Comparison of ENCODE assay signal across 8 cellular contexts in genomic region chrX:85004255-85004654, GRCh38. TPM values are rescaled to one million over a fixed set of nuclear protein-coding genes. Genes with fewer than 3 reads are reported as not detected.
DNase-seq lines count a peak whose midpoint lies in the region; ATAC-seq lines count a peak whose summit lies in the region.

No MANE protein-coding gene starts in this region.

- H3K4me1 Mint-ChIP-seq in activated T-cell treated with anti-CD3 and anti-CD28 coated beads, Interleukin-2, amount 50 U/mL, for 72 hours (ENCODE audit: low read depth), result no peaks in the 10 kb centered on the region
- peaks cover 13 to 30% of the 10 kb centered on the region in 2 donors for H3K4me1 Mint-ChIP-seq in effector memory CD8-positive, alpha-beta T cell (ENCODE audit: low read depth in 2 of 2)
- H3K4me1 Mint-ChIP-seq in naive thymus-derived CD4-positive, alpha-beta T cell, result peaks cover 12 to 37% (median 23%) of the 10 kb centered on the region in 7 donors

- H3K27me3 ChIP-seq in naive thymus-derived CD4-positive, alpha-beta T cell (ENCODE audit: control insufficient read depth in 2 of 2, insufficient read depth in 2 of 2, low read length in 2 of 2), result no peaks in the 10 kb centered on the region

- peaks cover 0 to 6% of the 10 kb centered on the region in 2 donors for H3K4me1 ChIP-seq in naive thymus-derived CD4-positive, alpha-beta T cell (ENCODE audit: control insufficient read depth in 2 of 2, insufficient read depth in 2 of 2, low read length in 2 of 2)

- peak overlapping the region; percentile 67 for H3K27ac ChIP-seq in naive thymus-derived CD4-positive, alpha-beta T cell (ENCODE audit: low read depth, low read length)

- no peaks in the 10 kb centered on the region for H3K9me3 Mint-ChIP-seq in activated T-cell treated with anti-CD3 and anti-CD28 coated beads, Interleukin-2, amount 50 U/mL, for 72 hours
- no peaks in the 10 kb centered on the region for H3K9me3 Mint-ChIP-seq in effector memory CD8-positive, alpha-beta T cell
- peaks cover 0 to 5% (median 0%) of the 10 kb centered on the region in 11 donors for H3K9me3 Mint-ChIP-seq in naive thymus-derived CD4-positive, alpha-beta T cell

- no peaks in the 10 kb centered on the region for H3K36me3 ChIP-seq in naive thymus-derived CD4-positive, alpha-beta T cell (ENCODE audit: control insufficient read depth in 2 of 3, insufficient read depth in 3 of 3, low read length in 3 of 3)

- intact Hi-C loops in naive thymus-derived CD4-positive, alpha-beta T cell (cut with micrococcal nuclease), result loop anchor here in 1 of 2 donors (10.0 kb wide), 1 partner anchor 1041 kb away; the partner anchor contains the start of gene CHM

- DNase-seq in activated T-cell treated with anti-CD3 and anti-CD28 coated beads, Interleukin-2, amount 50 U/mL, for 72 hours, result no peak
- DNase-seq in activated T-cell treated with anti-CD3 and anti-CD28 coated beads, Interleukin-2, amount 50 U/mL, for 48 hours, result no peak
- peak; percentile 10 for DNase-seq in NCI-H69 (lab: John Stamatoyannopoulos, UW)
- no peak for DNase-seq in effector memory CD8-positive, alpha-beta T cell
- no peak for DNase-seq in naive thymus-derived CD4-positive, alpha-beta T cell
- DNase-seq in NK-92 (lab: John Stamatoyannopoulos, UW; ENCODE audit: unreplicated experiment), result no peak
- no peak for DNase-seq in NCI-H1092 treated with DMSO at 0.1 percent for 48 hours (lab: John Stamatoyannopoulos, UW)
- DNase-seq in cerebellar nuclear complex (lab: John Stamatoyannopoulos, UW), result no peak

- peak; percentile 4 to 8 for ATAC-seq in activated T-cell treated with anti-CD3 and anti-CD28 coated beads, Interleukin-2, amount 50 U/mL, for 72 hours (replicated peaks in 1 of 2)
- no peak for ATAC-seq in effector memory CD8-positive, alpha-beta T cell (replicated peaks)
- no peak for ATAC-seq in naive thymus-derived CD4-positive, alpha-beta T cell

- H3K36me3 Mint-ChIP-seq in activated T-cell treated with anti-CD3 and anti-CD28 coated beads, Interleukin-2, amount 50 U/mL, for 72 hours (ENCODE audit: insufficient read depth in 2 of 2), result no peaks in the 10 kb centered on the region
- no peaks in the 10 kb centered on the region for H3K36me3 Mint-ChIP-seq in effector memory CD8-positive, alpha-beta T cell (ENCODE audit: insufficient read depth)
- no peaks in the 10 kb centered on the region for H3K36me3 Mint-ChIP-seq in naive thymus-derived CD4-positive, alpha-beta T cell

- H3K4me3 ChIP-seq in naive thymus-derived CD4-positive, alpha-beta T cell (ENCODE audit: low read length), result peak overlapping the region; percentile 81

- H3K9me3 ChIP-seq in naive thymus-derived CD4-positive, alpha-beta T cell (ENCODE audit: control insufficient read depth in 2 of 3, low read length in 3 of 3), result no peaks in the 10 kb centered on the region

- no peaks in the 10 kb centered on the region for H3K27me3 Mint-ChIP-seq in activated T-cell treated with anti-CD3 and anti-CD28 coated beads, Interleukin-2, amount 50 U/mL, for 72 hours (ENCODE audit: low read depth)
- H3K27me3 Mint-ChIP-seq in effector memory CD8-positive, alpha-beta T cell, result no peaks in the 10 kb centered on the region
- H3K27me3 Mint-ChIP-seq in naive thymus-derived CD4-positive, alpha-beta T cell, result no peaks in the 10 kb centered on the region

- CTCF ChIA-PET in naive thymus-derived CD4-positive, alpha-beta T cell (lab: Charles Lee), result no interaction called here

- peak overlapping the region; percentile 77 for H3K27ac Mint-ChIP-seq in activated T-cell treated with anti-CD3 and anti-CD28 coated beads, Interleukin-2, amount 50 U/mL, for 72 hours
- H3K27ac Mint-ChIP-seq in effector memory CD8-positive, alpha-beta T cell, result peak overlapping the region; percentile 74 to 87
- H3K27ac Mint-ChIP-seq in naive thymus-derived CD4-positive, alpha-beta T cell, result peak overlapping the region; percentile 57 to 91 (median 75)

- peak overlapping the region; percentile 85 to 90 for H3K4me3 Mint-ChIP-seq in activated T-cell treated with anti-CD3 and anti-CD28 coated beads, Interleukin-2, amount 50 U/mL, for 72 hours
- H3K4me3 Mint-ChIP-seq in effector memory CD8-positive, alpha-beta T cell, result peak overlapping the region; percentile 84 to 89
- peak overlapping the region; percentile 79 to 93 (median 90) for H3K4me3 Mint-ChIP-seq in naive thymus-derived CD4-positive, alpha-beta T cell

- POLR2A ChIA-PET in naive thymus-derived CD4-positive, alpha-beta T cell (lab: Charles Lee), result no interaction called here

RNA-seq across cellular contexts. Expression of gene APOOL, which starts 0.6 kb away (rescaled TPM):
- total RNA-seq in activated T-cell treated with anti-CD3 and anti-CD28 coated beads, Interleukin-2, amount 50 U/mL, for 72 hours, result 10 to 100 TPM; 19.6 to 20.0 TPM
- 10 to 100 TPM in 3 of 5 experiments, 1 to 10 TPM in 2; 7.5 to 14.8 (median 10.2) TPM for total RNA-seq in naive thymus-derived CD4-positive, alpha-beta T cell
- polyA plus RNA-seq in naive thymus-derived CD4-positive, alpha-beta T cell, result 1 to 10 TPM; 6.1 to 6.7 TPM

Comparison
In these comparisons a context has a peak if more than half of its experiments do, and no peak if none do; other contexts are left out.
1. ATAC-seq: peak in activated T-cell treated with anti-CD3 and anti-CD28 coated beads, Interleukin-2, amount 50 U/mL, for 72 hours (2 of 2); none in effector memory CD8-positive, alpha-beta T cell (single experiment) and naive thymus-derived CD4-positive, alpha-beta T cell (single experiment).
2. Peak in every context shown above with its lines, with median percentiles within 50 percentile points of each other: H3K27ac Mint-ChIP-seq and H3K4me3 Mint-ChIP-seq.